In genomic region chr19:57487477-57488298, GRCh38 we compare ENCODE assay signal across 8 cellular contexts. TPM values are rescaled to one million over a fixed set of nuclear protein-coding genes. Genes with fewer than 3 reads are reported as not detected.
A peak's percentile ranks its signal among the peaks of the same experiment; 100 is the strongest.
DNase-seq lines count a peak whose midpoint lies in the region; ATAC-seq and TF ChIP-seq lines count a peak whose summit lies in the region.
"Not testable (repeated sequence)": the region's sequence is repeated elsewhere in the genome, so short reads cannot be mapped to it uniquely, and the experiment has no call there.

TSS of gene ZNF419 (plus strand) at chr19:57487750. CDS start at chr19:57487951, 201 bp downstream.

- intact Hi-C loops in lower leg skin (cut with DNase I; ENCODE audit: low total_unique reads), result not testable (repeated sequence)

- TF ChIP-seq POLR2A in lower leg skin (IDR thresholded peaks at IDR 0.05), result not testable (repeated sequence)

- not testable (repeated sequence) for H3K27me3 ChIP-seq in duodenal mucosa (ENCODE audit: control insufficient read depth in 1 of 2, insufficient read depth in 2 of 2, low read length in 2 of 2)

- H3K36me3 ChIP-seq in duodenal mucosa (ENCODE audit: control insufficient read depth in 1 of 2, insufficient read depth in 2 of 2, low read length in 2 of 2), result peaks cover 12 to 25% of the 10 kb centered on the region in 2 donors

- H3K4me1 ChIP-seq in duodenal mucosa (ENCODE audit: control insufficient read depth in 1 of 2, insufficient read depth in 2 of 2, low read length in 2 of 2), result not testable (repeated sequence)

- peak within 1 kb of the TSS; percentile 71 to 88 for H3K9ac ChIP-seq in duodenal mucosa (ENCODE audit: low read depth in 1 of 2, low read length in 2 of 2)

- peak; percentile 92 for DNase-seq in CD1c-positive myeloid dendritic cell (ENCODE audit: extremely low spot score)
- DNase-seq in NCI-H748 treated with DMSO at 0.1 percent for 48 hours (lab: John Stamatoyannopoulos, UW), result peak; percentile 94
- DNase-seq in activated CD4-positive, alpha-beta T cell treated with anti-CD3 and anti-CD28 coated beads, Interleukin-2, amount 50 U/mL, for 4 hours, result peak; percentile 95
- peak; percentile 91 to 98 for DNase-seq in lower leg skin (ENCODE audit: low spot score in 2 of 2)
- peak; percentile 95 for DNase-seq in stimulated activated CD4-positive, alpha-beta T cell treated with anti-CD3 and anti-CD28 coated beads, Interleukin-4, amount 100 ng/mL, for 24 hours

- peak within 1 kb of the TSS; percentile 88 to 95 for H3K4me3 ChIP-seq in duodenal mucosa (ENCODE audit: low read depth in 1 of 2, low read length in 2 of 2)
- peak within 1 kb of the TSS; percentile 92 for H3K4me3 ChIP-seq in lower leg skin (ENCODE audit: low read depth, poor library complexity, severe bottlenecking)

- WGBS in lower leg skin, 2 donors, result 1 to 4% methylated on average over 32 to 45 of the region's 69 CpGs

- peaks cover 19 to 27% of the 10 kb centered on the region in 2 donors for H3K9me3 ChIP-seq in duodenal mucosa (ENCODE audit: control insufficient read depth in 1 of 2, low read length in 2 of 2)

- ATAC-seq in GM19395 (IDR thresholded peaks at IDR 0.05; ENCODE audit: unreplicated experiment), result peak; percentile 96
- ATAC-seq in HG03558 (IDR thresholded peaks at IDR 0.05; ENCODE audit: extremely low read depth, unreplicated experiment), result peak; percentile 87

- TF ChIP-seq CTCF in lower leg skin (IDR thresholded peaks at IDR 0.05), result not testable (repeated sequence)

- peak within 1 kb of the TSS; percentile 42 for H3K27ac ChIP-seq in duodenal mucosa (ENCODE audit: low read depth, low read length)

RNA-seq across cellular contexts. Expression of gene ZNF419, which starts in this region (rescaled TPM):
- 10 to 100 TPM in 3 of 4 donors, 1 to 10 TPM in 1; 7.8 to 26.6 (median 13.4) TPM for total RNA-seq in lower leg skin

Comparison
In these comparisons a context has a peak if more than half of its experiments do, and no peak if none do; other contexts are left out.
1. Peak in every context shown above with its lines: DNase-seq, ATAC-seq, H3K4me3 ChIP-seq and H3K27ac ChIP-seq.